27 cellular contexts compared by ENCODE assay signal in the genomic region with DNA sequence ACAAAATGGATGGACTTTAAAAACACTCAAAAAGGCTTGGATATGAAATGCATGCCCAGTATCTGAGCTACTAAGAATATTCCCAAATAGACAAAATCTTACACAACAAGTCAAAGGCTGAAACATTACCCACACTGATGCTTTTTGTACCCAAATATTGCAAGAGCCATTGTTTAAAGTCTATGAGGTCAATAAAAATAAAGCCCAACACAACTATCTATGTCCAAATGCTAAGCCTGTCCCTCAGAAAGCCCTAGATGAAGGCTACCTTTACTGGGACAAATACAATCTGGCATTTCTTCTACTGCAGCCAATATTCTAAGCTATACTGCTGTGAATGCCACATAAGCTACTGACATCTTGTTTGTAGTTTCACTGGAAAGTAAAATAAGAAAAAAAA. TPM values are rescaled to one million over a fixed set of nuclear protein-coding genes. Genes with fewer than 3 reads are reported as not detected.
DNase-seq lines count a peak whose midpoint lies in the region; ATAC-seq, FAIRE-seq and TF ChIP-seq lines count a peak whose summit lies in the region.
"Had no signal": no experiment of that assay in that cellular context is flagged by ENCODE, and none has a peak within 500 bp of the region (broad histone marks: within the 10 kb centered on the region; RNA-seq: fewer than 3 reads in every experiment).

No MANE protein-coding gene starts in this region.

- no peak overlapping the region for H3K9ac ChIP-seq in liver (ENCODE audit: low read depth in 1 of 2, low read length in 2 of 2)
- no peak overlapping the region for H3K9ac ChIP-seq in HepG2 (ENCODE audit: insufficient read depth, low read depth, low read length)
- H3K9ac ChIP-seq in endothelial cell of umbilical vein (replicated peaks; ENCODE audit: extremely low read depth, insufficient read depth, low read length) = no peak overlapping the region
- H3K9ac ChIP-seq: BLaER1 had no signal

- no peak overlapping the region for H3K4me2 ChIP-seq in HepG2 (ENCODE audit: low read depth, low read length)
- no peak overlapping the region for H3K4me2 ChIP-seq in endothelial cell of umbilical vein (ENCODE audit: insufficient read depth, low read length)
- H3K4me2 ChIP-seq: BLaER1 had no signal

- H2AFZ ChIP-seq in HepG2 (ENCODE audit: low read length) = no peak overlapping the region
- no peak overlapping the region for H2AFZ ChIP-seq in endothelial cell of umbilical vein (ENCODE audit: low read depth, low read length)

- no peaks in the 10 kb centered on the region for H3K9me3 Mint-ChIP-seq in osteocyte (ENCODE audit: unreplicated experiment)
- H3K9me3 Mint-ChIP-seq in activated naive CD4-positive, alpha-beta T cell treated with anti-CD3 and anti-CD28 coated beads for 36 hours = no peaks in the 10 kb centered on the region
- H3K9me3 Mint-ChIP-seq: CD4-positive, CD25-positive, alpha-beta regulatory T cell; CD8-positive, alpha-beta T cell; HFFc6 had no signal

- intact Hi-C loops in HepG2 (cut with micrococcal nuclease; ENCODE audit: unreplicated experiment) (no loop called here), endothelial cell of umbilical vein (cut with micrococcal nuclease) (no loop called here)
- intact Hi-C loops in activated naive CD4-positive, alpha-beta T cell treated with anti-CD3 and anti-CD28 coated beads for 36 hours (cut with micrococcal nuclease) = no loop called here

- H3K27ac ChIP-seq in liver (ENCODE audit: low read depth in 1 of 2, low read length in 2 of 2) = peak overlapping the region; percentile 73 to 75
- no peak overlapping the region for H3K27ac ChIP-seq in HepG2 (ENCODE audit: extremely low read length, insufficient read depth, low read length)
- H3K27ac ChIP-seq in endothelial cell of umbilical vein (ENCODE audit: insufficient read depth, low read depth, low read length) = no peak overlapping the region
- peak overlapping the region; percentile 14 for H3K27ac ChIP-seq in substantia nigra (ENCODE audit: low read depth, low read length, poor library complexity, severe bottlenecking)
- H3K27ac ChIP-seq: 22Rv1, BLaER1, C4-2B had no signal

- no peak overlapping the region for H3K4me3 Mint-ChIP-seq in osteocyte (ENCODE audit: unreplicated experiment)
- H3K4me3 Mint-ChIP-seq in activated naive CD4-positive, alpha-beta T cell treated with anti-CD3 and anti-CD28 coated beads for 36 hours = no peak overlapping the region
- H3K4me3 Mint-ChIP-seq: B cell; CD4-positive, CD25-positive, alpha-beta regulatory T cell; CD8-positive, alpha-beta T cell; HFFc6 had no signal

- H3K4me1 ChIP-seq in liver (ENCODE audit: control insufficient read depth in 4 of 4, insufficient read depth in 4 of 4, low read length in 3 of 4) = peaks cover 8 to 46% (median 21%) of the 10 kb centered on the region in 4 donors
- no peaks in the 10 kb centered on the region for H3K4me1 ChIP-seq in HepG2 (ENCODE audit: insufficient read depth, low read length)
- H3K4me1 ChIP-seq in endothelial cell of umbilical vein (ENCODE audit: control insufficient read depth, extremely low read depth, insufficient read depth, low read length) = no peaks in the 10 kb centered on the region
- H3K4me1 ChIP-seq: Caco-2, HAP-1 had no signal

- no peaks in the 10 kb centered on the region for H3K9me3 ChIP-seq in liver (ENCODE audit: control insufficient read depth in 4 of 4, low read length in 3 of 4)
- H3K9me3 ChIP-seq in HepG2 (ENCODE audit: low read length) = no peaks in the 10 kb centered on the region
- H3K9me3 ChIP-seq in endothelial cell of umbilical vein (replicated peaks; ENCODE audit: control insufficient read depth, insufficient read depth, low read length) = no peaks in the 10 kb centered on the region
- H3K9me3 ChIP-seq: BLaER1, Caco-2, HAP-1 had no signal

- DNase-seq in HepG2 (ENCODE audit: low spot score) (no peak), endothelial cell of umbilical vein (ENCODE audit: low read depth, low spot score) (no peak), osteocyte (ENCODE audit: extremely low spot score, unreplicated experiment) (no peak), substantia nigra (lab: John Stamatoyannopoulos, UW) (no peak), RCC 7860 (ENCODE audit: low spot score) (no peak), NCI-H2081 treated with DMSO at 0.1 percent for 48 hours (lab: John Stamatoyannopoulos, UW) (no peak)
- DNase-seq in activated naive CD4-positive, alpha-beta T cell treated with anti-CD3 and anti-CD28 coated beads for 36 hours = no peak
- DNase-seq: Caco-2; CD4-positive, CD25-positive, alpha-beta regulatory T cell; CD8-positive, alpha-beta T cell; DMS 273 treated with DMSO at 0.1 percent for 48 hours; DMS79; EL; GF-D8; GOT3; HFFc6 had no signal

- peak; percentile 43 to 51 for TF ChIP-seq RAD21 in liver (IDR thresholded peaks at IDR 0.05)
- TF ChIP-seq RAD21 in HepG2 (CRISPR knock-in tag; IDR thresholded peaks at IDR 0.05) = no peak

- H3K36me3 Mint-ChIP-seq in osteocyte (ENCODE audit: unreplicated experiment) = no peaks in the 10 kb centered on the region
- H3K36me3 Mint-ChIP-seq in activated naive CD4-positive, alpha-beta T cell treated with anti-CD3 and anti-CD28 coated beads for 36 hours (ENCODE audit: low read depth) = no peaks in the 10 kb centered on the region

- H3K9me1 ChIP-seq in endothelial cell of umbilical vein (replicated peaks; ENCODE audit: control insufficient read depth, extremely low read depth, insufficient read depth, low read length) = no peaks in the 10 kb centered on the region

- TF ChIP-seq POLR2A in HepG2 (IDR thresholded peaks at IDR 0.05; ENCODE audit: insufficient read depth in 1 of 2, low read depth in 2 of 2, low read length in 2 of 2) (no peak), endothelial cell of umbilical vein (IDR thresholded peaks at IDR 0.05; ENCODE audit: low read depth, low read length) (no peak)

- POLR2A ChIA-PET in HepG2 (lab: Yijun Ruan, JAX) = no interaction called here
- POLR2A ChIA-PET in endothelial cell of umbilical vein (lab: Charles Lee) = no interaction called here

- FAIRE-seq in HepG2 (lab: Jason Lieb, UNC) (no peak), endothelial cell of umbilical vein (lab: Jason Lieb, UNC) (peak; percentile 12), RCC 7860 (lab: Jason Lieb, UNC) (no peak)
- FAIRE-seq: A204.1, D721Med, GM12891, GM18507, H54 had no signal

- H3K4me1 Mint-ChIP-seq in osteocyte (ENCODE audit: unreplicated experiment) = peaks cover 49% of the 10 kb centered on the region
- H3K4me1 Mint-ChIP-seq in activated naive CD4-positive, alpha-beta T cell treated with anti-CD3 and anti-CD28 coated beads for 36 hours (ENCODE audit: low read depth) = no peaks in the 10 kb centered on the region
- H3K4me1 Mint-ChIP-seq: B cell had no signal

- no peak overlapping the region for H3K4me3 ChIP-seq in liver (ENCODE audit: low read depth in 1 of 3, low read length in 3 of 3)
- H3K4me3 ChIP-seq in HepG2 (replicated peaks in 1 of 3; ENCODE audit: insufficient read depth in 1 of 3, low read depth in 2 of 3, low read length in 3 of 3) = no peak overlapping the region
- no peak overlapping the region for H3K4me3 ChIP-seq in endothelial cell of umbilical vein (replicated peaks in 1 of 3; ENCODE audit: insufficient read depth in 1 of 3, low read depth in 1 of 3, low read length in 3 of 3)
- H3K4me3 ChIP-seq: BLaER1, HAP-1 had no signal

- peaks cover 4% of the 10 kb centered on the region; the same call in 1 of the 2 replicates for H4K20me1 ChIP-seq in HepG2 (ENCODE audit: insufficient read depth, low read length)
- H4K20me1 ChIP-seq in endothelial cell of umbilical vein (replicated peaks; ENCODE audit: control insufficient read depth, extremely low read depth, insufficient read depth, low read length) = no peaks in the 10 kb centered on the region

- H3K36me3 ChIP-seq in liver (ENCODE audit: control insufficient read depth in 4 of 4, insufficient read depth in 3 of 4, low read depth in 1 of 4, low read length in 3 of 4) (peaks cover 0 to 6% (median 4%) of the 10 kb centered on the region in 4 donors), HepG2 (replicated peaks in 1 of 2; ENCODE audit: control insufficient read depth in 1 of 2, insufficient read depth in 2 of 2, low read length in 2 of 2) (no peaks in the 10 kb centered on the region), endothelial cell of umbilical vein (ENCODE audit: control insufficient read depth in 2 of 2, extremely low read depth in 1 of 2, insufficient read depth in 2 of 2, low read length in 2 of 2) (peaks cover 0 to 5% of the 10 kb centered on the region in 2 experiments)
- H3K36me3 ChIP-seq: HAP-1 had no signal

- no TSS peak for BruUV-seq in HepG2 (replicated peaks; lab: Mats Ljungman, UMichigan)
- no TSS peak for BruUV-seq in endothelial cell of umbilical vein (replicated peaks; lab: Mats Ljungman, UMichigan)

- H3K27me3 Mint-ChIP-seq in osteocyte (ENCODE audit: unreplicated experiment) = no peaks in the 10 kb centered on the region
- H3K27me3 Mint-ChIP-seq in activated naive CD4-positive, alpha-beta T cell treated with anti-CD3 and anti-CD28 coated beads for 36 hours (ENCODE audit: low read depth) = no peaks in the 10 kb centered on the region
- H3K27me3 Mint-ChIP-seq: B cell; CD4-positive, CD25-positive, alpha-beta regulatory T cell had no signal

- TF ChIP-seq CTCF in liver (IDR thresholded peaks at IDR 0.05; ENCODE audit: low read depth, low read length, missing input control) = no peak
- TF ChIP-seq CTCF in HepG2 (CRISPR knock-in tag; IDR thresholded peaks at IDR 0.05) = no peak
- TF ChIP-seq CTCF in endothelial cell of umbilical vein (IDR thresholded peaks at IDR 0.05; ENCODE audit: extremely low read depth in 1 of 2, insufficient read depth in 1 of 2, low read depth in 1 of 2, low read length in 2 of 2) = no peak
- no peak for TF ChIP-seq CTCF in osteocyte (IDR thresholded peaks at IDR 0.05)

- no peaks in the 10 kb centered on the region for H3K27me3 ChIP-seq in liver (ENCODE audit: control insufficient read depth in 4 of 4, insufficient read depth in 4 of 4, low read length in 3 of 4)
- no peaks in the 10 kb centered on the region for H3K27me3 ChIP-seq in HepG2 (ENCODE audit: control insufficient read depth in 1 of 2, insufficient read depth in 2 of 2, low read length in 2 of 2)
- H3K27me3 ChIP-seq in endothelial cell of umbilical vein (ENCODE audit: control insufficient read depth in 2 of 2, insufficient read depth in 2 of 2, low read length in 2 of 2) = no peaks in the 10 kb centered on the region
- H3K27me3 ChIP-seq: BLaER1 had no signal

- in situ Hi-C loops in HepG2 (cut with HindIII; ENCODE audit: extremely low pct_ligation_motif_present, low pct_unique_long_range_greater_than_20kb) = no loop called here

- H3K27ac Mint-ChIP-seq in osteocyte (ENCODE audit: unreplicated experiment) = peak overlapping the region; percentile 79
- no peak overlapping the region for H3K27ac Mint-ChIP-seq in activated naive CD4-positive, alpha-beta T cell treated with anti-CD3 and anti-CD28 coated beads for 36 hours
- H3K27ac Mint-ChIP-seq: B cell; CD4-positive, CD25-positive, alpha-beta regulatory T cell; CD8-positive, alpha-beta T cell; HFFc6 had no signal

- CTCF ChIA-PET in HepG2 (lab: Yijun Ruan, JAX; ENCODE audit: low intra/inter-chr PET ratio, low total read pairs) (no interaction called here), endothelial cell of umbilical vein (lab: Charles Lee) (interaction anchor here (0.9 to 3.2 kb wide), 5 partner anchors 22 to 167 kb away, joined by 3 to 22 read pairs (median 3); no protein-coding TSS in a partner anchor)
- CTCF ChIA-PET in activated naive CD4-positive, alpha-beta T cell treated with anti-CD3 and anti-CD28 coated beads for 36 hours (lab: Charles Lee) = no interaction called here

- no peak; the same call in 1 of the 3 replicates for ATAC-seq in HepG2
- ATAC-seq: CD8-positive, alpha-beta T cell had no signal

- H3K79me2 ChIP-seq in HepG2 (ENCODE audit: insufficient read depth, low read length) = no peaks in the 10 kb centered on the region
- H3K79me2 ChIP-seq in endothelial cell of umbilical vein (ENCODE audit: control insufficient read depth, insufficient read depth, low read length) = no peaks in the 10 kb centered on the region

- no peak for TF ChIP-seq EP300 in HepG2 (IDR thresholded peaks at IDR 0.05; ENCODE audit: low read depth in 2 of 2, low read length in 2 of 2)
- no peak for TF ChIP-seq EP300 in HepG2 (CRISPR knock-in tag; IDR thresholded peaks at IDR 0.05; ENCODE audit: borderline replicate concordance)

- dilution Hi-C loops in endothelial cell of umbilical vein (cut with MboI; ENCODE audit: extremely low pct_ligation_motif_present, low sequenced_read_pairs) = no loop called here

RNA-seq across cellular contexts. Expression of gene RALGAPA2, which starts 54.3 kb away (rescaled TPM):
- total RNA-seq in liver (10 to 100 TPM; 14.8 to 89.9 TPM), HepG2 (2016; rRNA removed; fragmentation: Illumina TruSeq; extraction: Trizol) (17.7 and 18.3 TPM in 2 replicates), endothelial cell of umbilical vein (39.7 and 46.8 TPM in 2 replicates), osteocyte (15.2 and 19.1 TPM in 2 replicates)
- polyA plus RNA-seq in liver (10 to 100 TPM; 20.2 to 29.9 TPM), HepG2 (2011; rRNA removed) (13.8 and 15.7 TPM in 2 replicates), endothelial cell of umbilical vein (8.1 and 10.0 TPM in 2 replicates)
- 3.1 and 4.5 TPM in 2 replicates for total RNA-seq in HepG2 (2016; cell fraction: cytosol; rRNA removed; fragmentation: Illumina TruSeq; extraction: Trizol; ENCODE audit: low read depth)
- total RNA-seq in HepG2 (2016; cell fraction: insoluble cytoplasmic fraction; rRNA removed; fragmentation: Illumina TruSeq; extraction: Trizol) = 16.3 and 18.8 TPM in 2 replicates
- total RNA-seq in HepG2 (2016; cell fraction: membrane; rRNA removed; fragmentation: Illumina TruSeq; extraction: Trizol) = 6.5 and 7.8 TPM in 2 replicates
- total RNA-seq in HepG2 (2016; cell fraction: nucleus; rRNA removed; fragmentation: Illumina TruSeq; extraction: Trizol) = 29.6 and 31.7 TPM in 2 replicates
- polyA plus RNA-seq in HepG2 (2011; cell fraction: cytosol; rRNA removed) = 8.0 and 13.3 TPM in 2 replicates
- 38.4 and 38.5 TPM in 2 replicates for polyA plus RNA-seq in HepG2 (2011; cell fraction: nucleus; rRNA removed)
- 18.4 and 27.5 TPM in 2 replicates for polyA plus RNA-seq in HepG2 (2012)
- 0.49 and 0.67 TPM in 2 replicates for polyA plus RNA-seq in HepG2 (2016; cell fraction: cytosol; fragmentation: Illumina TruSeq; extraction: Trizol; ENCODE audit: low read depth)
- 8.9 and 11.7 TPM in 2 replicates for polyA plus RNA-seq in HepG2 (2016; cell fraction: insoluble cytoplasmic fraction; fragmentation: Illumina TruSeq; extraction: Trizol; ENCODE audit: low read depth)
- 1.2 and 1.7 TPM in 2 replicates for polyA plus RNA-seq in HepG2 (2016; cell fraction: membrane; fragmentation: Illumina TruSeq; extraction: Trizol; ENCODE audit: low read depth)
- 17.2 and 18.1 TPM in 2 replicates for polyA plus RNA-seq in HepG2 (2016; cell fraction: nucleus; fragmentation: Illumina TruSeq; extraction: Trizol; ENCODE audit: insufficient read depth, low read depth)
- polyA minus RNA-seq in HepG2 (2011; rRNA and poly(A)+ RNA removed; ENCODE audit: low replicate concordance) = 7.3 and 40.9 TPM in 2 replicates
- polyA minus RNA-seq in HepG2 (2011; cell fraction: cytosol; rRNA and poly(A)+ RNA removed) = 20.8 and 29.0 TPM in 2 replicates
- 158 and 172 TPM in 2 replicates for polyA minus RNA-seq in HepG2 (2011; cell fraction: nucleus; rRNA and poly(A)+ RNA removed)
- 9.7 and 9.9 TPM in 2 replicates for polyA plus RNA-seq in endothelial cell of umbilical vein (2011; cell fraction: cytosol; rRNA removed)
- 34.7 and 38.6 TPM in 2 replicates for polyA plus RNA-seq in endothelial cell of umbilical vein (2011; cell fraction: nucleus; rRNA removed)
- polyA plus RNA-seq in endothelial cell of umbilical vein (2012) = 14.3 and 14.9 TPM in 2 replicates
- polyA minus RNA-seq in endothelial cell of umbilical vein = 45.8 and 48.3 TPM in 2 replicates
- 3.3 TPM for polyA minus RNA-seq in endothelial cell of umbilical vein (2011; cell fraction: cytosol; rRNA and poly(A)+ RNA removed)
- 92.9 and 113 TPM in 2 replicates for polyA minus RNA-seq in endothelial cell of umbilical vein (2011; cell fraction: nucleus; rRNA and poly(A)+ RNA removed)
- total RNA-seq in activated naive CD4-positive, alpha-beta T cell treated with anti-CD3 and anti-CD28 coated beads for 36 hours = 10 to 100 TPM; 13.6 to 13.7 TPM

Comparison
In these comparisons a context has a peak if more than half of its experiments do, and no peak if none do; other contexts are left out.
1. H3K27ac ChIP-seq: peak in liver (2 of 2) and substantia nigra (single experiment); none in HepG2 (single experiment) and endothelial cell of umbilical vein (single experiment).